22 cellular contexts compared by ENCODE assay signal in genomic region chr3:157819415-157819814, GRCh38.
DNase-seq lines count a peak whose midpoint lies in the region; ATAC-seq, FAIRE-seq and TF ChIP-seq lines count a peak whose summit lies in the region.
"Had no signal": no experiment of that assay in that cellular context is flagged by ENCODE, and none has a peak within 500 bp of the region (broad histone marks: within the 10 kb centered on the region; RNA-seq: fewer than 3 reads in every experiment).

No MANE protein-coding gene starts in this region.

- H3K27me3 ChIP-seq in GM23338 (ENCODE audit: insufficient read depth) (no peaks in the 10 kb centered on the region), endodermal cell (ENCODE audit: control insufficient read depth, insufficient read depth, low read length, poor library complexity, severe bottlenecking) (no peaks in the 10 kb centered on the region), mesenchymal stem cell (ENCODE audit: control insufficient read depth in 1 of 2, insufficient read depth in 1 of 2, low read length in 2 of 2) (peaks cover 0 to 3% of the 10 kb centered on the region in 2 experiments)
- H3K27me3 ChIP-seq: MG63, SJSA1 had no signal

- H3K4me3 ChIP-seq in GM23338: no peak overlapping the region
- H3K4me3 ChIP-seq in endodermal cell (ENCODE audit: low read length): no peak overlapping the region
- H3K4me3 ChIP-seq in mesenchymal stem cell (ENCODE audit: insufficient read depth in 1 of 2, low read depth in 1 of 2, low read length in 2 of 2): peak overlapping the region in 1 of 2 experiments; percentile 40
- H3K4me3 ChIP-seq: A549, HAP-1, MG63, SJSA1 had no signal

- H3F3A ChIP-seq in GM23338 (replicated peaks; ENCODE audit: low read depth): no peaks in the 10 kb centered on the region

- TF ChIP-seq CTCF in GM23338 (conservative IDR thresholded peaks at IDR 0.05; ENCODE audit: low read depth in 2 of 2) (no peak), endodermal cell (conservative IDR thresholded peaks at IDR 0.05) (no peak), D721Med (IDR thresholded peaks at IDR 0.05; ENCODE audit: insufficient read depth, missing control alignments) (no peak)

- H2AFZ ChIP-seq in GM23338 (peak overlapping the region; percentile 94), mesenchymal stem cell (ENCODE audit: low read depth, low read length) (no peak overlapping the region)

- no peaks in the 10 kb centered on the region for H4K20me1 ChIP-seq in GM23338 (replicated peaks; ENCODE audit: insufficient read depth)

- H3K9me3 ChIP-seq in endodermal cell (ENCODE audit: control insufficient read depth, low read length) (no peaks in the 10 kb centered on the region), mesenchymal stem cell (ENCODE audit: control insufficient read depth, low read length) (no peaks in the 10 kb centered on the region)
- H3K9me3 ChIP-seq: A549, HAP-1, MG63, SJSA1 had no signal

- no peak overlapping the region for H2BK120ac ChIP-seq in mesenchymal stem cell (ENCODE audit: low read depth, low read length)

- H3K9me3 Mint-ChIP-seq in GM23338 (no peaks in the 10 kb centered on the region), endodermal cell (no peaks in the 10 kb centered on the region)
- H3K9me3 Mint-ChIP-seq: CD8-positive, alpha-beta T cell had no signal

- FAIRE-seq in D721Med (lab: Jason Lieb, UNC): no peak
- FAIRE-seq: A549, RCC 7860 had no signal

- H3K27ac Mint-ChIP-seq in GM23338 (peak overlapping the region; percentile 75), endodermal cell (peak overlapping the region; percentile 16)
- H3K27ac Mint-ChIP-seq: CD8-positive, alpha-beta T cell had no signal

- no peak overlapping the region for H2BK12ac ChIP-seq in mesenchymal stem cell (ENCODE audit: low read length in 2 of 2)

- peak overlapping the region; percentile 52 for H3K4me2 ChIP-seq in GM23338
- no peak overlapping the region for H3K4me2 ChIP-seq in mesenchymal stem cell (ENCODE audit: low read length, poor library complexity, severe bottlenecking)
- H3K4me2 ChIP-seq: A549 had no signal

- H3K4ac ChIP-seq in mesenchymal stem cell (ENCODE audit: low read depth in 1 of 2, low read length in 2 of 2): no peak overlapping the region

- H3K4me1 Mint-ChIP-seq in GM23338 (peaks cover 9% of the 10 kb centered on the region), endodermal cell (peaks cover 13% of the 10 kb centered on the region)

- 54 to 61% methylated on average over 3 to 5 of the region's 5 CpGs for WGBS in endodermal cell (ENCODE audit: insufficient coverage in 1 of 2, insufficient read length in 1 of 2), 2 experiments
- WGBS in mesenchymal stem cell: 44% methylated on average over 4 of the region's 5 CpGs

- DNase-seq in AG20443 (ENCODE audit: low spot score) (peak; percentile 32), GM23338 (ENCODE audit: low spot score) (no peak), endodermal cell (no peak), mesenchymal stem cell (no peak), D721Med (ENCODE audit: insufficient read length, low spot score) (no peak), DMS 273 (lab: John Stamatoyannopoulos, UW; ENCODE audit: unreplicated experiment) (no peak)
- DNase-seq: C1 segment of cervical spinal cord; CD8-positive, alpha-beta T cell; GDM1; Kasumi-1; MG63; NCI-H1417; NCI-H1694 treated with DMSO at 0.1 percent for 48 hours; NCI-H446 treated with DMSO at 0.1 percent for 48 hours; NCI-H526 treated with DMSO at 0.1 percent for 48 hours; OCI-M1 had no signal

- H3K9me2 ChIP-seq in GM23338 (ENCODE audit: insufficient read depth): no peaks in the 10 kb centered on the region

- H2BK5ac ChIP-seq in mesenchymal stem cell (ENCODE audit: low read depth, low read length, poor library complexity, severe bottlenecking): no peak overlapping the region

- H3K18ac ChIP-seq in mesenchymal stem cell (ENCODE audit: low read depth in 1 of 2, low read length in 2 of 2): no peak overlapping the region

- no peaks in the 10 kb centered on the region for H3K79me2 ChIP-seq in GM23338 (replicated peaks; ENCODE audit: insufficient read depth)

- H3K4me3 Mint-ChIP-seq in GM23338: no peak overlapping the region; the same call in 1 of the 3 replicates
- H3K4me3 Mint-ChIP-seq in endodermal cell: no peak overlapping the region
- H3K4me3 Mint-ChIP-seq: CD8-positive, alpha-beta T cell had no signal

- peaks cover 10% of the 10 kb centered on the region for H3K4me1 ChIP-seq in GM23338 (ENCODE audit: insufficient read depth)
- no peaks in the 10 kb centered on the region for H3K4me1 ChIP-seq in endodermal cell (ENCODE audit: control insufficient read depth, insufficient read depth, low read length)
- no peaks in the 10 kb centered on the region for H3K4me1 ChIP-seq in mesenchymal stem cell (ENCODE audit: control insufficient read depth, insufficient read depth, low read depth, low read length)
- H3K4me1 ChIP-seq: A549, HAP-1, SJSA1 had no signal

- no peaks in the 10 kb centered on the region for H3K79me1 ChIP-seq in mesenchymal stem cell (replicated peaks; ENCODE audit: low read length, poor library complexity, severe bottlenecking)

- no peak overlapping the region for H3K14ac ChIP-seq in mesenchymal stem cell (ENCODE audit: low read length in 2 of 2)

- H2BK15ac ChIP-seq in mesenchymal stem cell (ENCODE audit: low read depth, poor library complexity, severe bottlenecking): no peak overlapping the region

- H3K27me3 Mint-ChIP-seq in GM23338 (ENCODE audit: insufficient read depth, low read depth, poor library complexity) (no peaks in the 10 kb centered on the region), endodermal cell (ENCODE audit: insufficient read depth) (no peaks in the 10 kb centered on the region)

- no peaks in the 10 kb centered on the region for H3K36me3 ChIP-seq in GM23338 (ENCODE audit: insufficient read depth)
- no peaks in the 10 kb centered on the region for H3K36me3 ChIP-seq in endodermal cell (ENCODE audit: control insufficient read depth, insufficient read depth, low read length)
- H3K36me3 ChIP-seq in mesenchymal stem cell (ENCODE audit: control insufficient read depth in 1 of 2, insufficient read depth in 2 of 2, low read depth in 1 of 2, low read length in 2 of 2): no peaks in the 10 kb centered on the region
- H3K36me3 ChIP-seq: HAP-1, MG63, SJSA1 had no signal

- no peak overlapping the region for H3K23ac ChIP-seq in mesenchymal stem cell (ENCODE audit: low read length in 2 of 2)

- ATAC-seq in GM23338 (peak; percentile 81), GM19351 (IDR thresholded peaks at IDR 0.05; ENCODE audit: unreplicated experiment) (no peak), HG03442 (IDR thresholded peaks at IDR 0.05; ENCODE audit: unreplicated experiment) (no peak)
- ATAC-seq: A549; CD8-positive, alpha-beta T cell had no signal

- H4K8ac ChIP-seq in mesenchymal stem cell (ENCODE audit: low read length): no peak overlapping the region

- no peak overlapping the region for H2AK5ac ChIP-seq in mesenchymal stem cell (ENCODE audit: low read length, severe bottlenecking)

- no peaks in the 10 kb centered on the region for H3K36me3 Mint-ChIP-seq in GM23338 (ENCODE audit: low read depth)
- no peaks in the 10 kb centered on the region for H3K36me3 Mint-ChIP-seq in endodermal cell (ENCODE audit: low read depth)
- H3K36me3 Mint-ChIP-seq: CD8-positive, alpha-beta T cell had no signal

- no peak overlapping the region for H4K91ac ChIP-seq in mesenchymal stem cell (ENCODE audit: low read length)

- no peak overlapping the region for H3K9ac ChIP-seq in endodermal cell (ENCODE audit: extremely low read depth, low read length, poor library complexity, severe bottlenecking)
- peak overlapping the region; percentile 47 for H3K9ac ChIP-seq in mesenchymal stem cell (ENCODE audit: low read length)

- H3K27ac ChIP-seq in GM23338 (ENCODE audit: low read depth) (no peak overlapping the region), endodermal cell (ENCODE audit: low read depth, low read length) (no peak overlapping the region), mesenchymal stem cell (ENCODE audit: low read length, poor library complexity, severe bottlenecking) (no peak overlapping the region)
- H3K27ac ChIP-seq: A549, SJSA1 had no signal
